1 cellular context compared by ENCODE assay signal in the genomic region with DNA sequence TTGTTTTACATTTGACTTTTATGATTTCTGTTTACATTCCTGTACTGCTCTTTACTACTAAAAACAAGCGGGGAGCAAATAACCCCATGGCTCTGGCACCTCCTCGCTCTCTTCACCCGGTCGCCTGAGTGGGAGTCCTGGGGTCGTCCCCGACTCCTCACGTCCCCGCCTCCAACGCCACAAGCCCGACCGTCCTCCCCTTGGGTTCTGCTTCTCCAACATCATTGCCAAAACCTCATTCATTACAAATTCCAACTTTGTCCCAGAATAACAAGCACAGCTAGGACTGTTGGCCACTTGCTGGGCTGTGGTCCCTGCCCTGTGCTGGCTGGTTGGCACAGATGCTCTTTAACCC.
TF ChIP-seq lines count a peak whose summit lies in the region.

No MANE protein-coding gene starts in this region.

TF ChIP-seq in HepG2, 621 proteins besides CTCF, POLR2A, EP300 and RAD21:
- TF ChIP-seq NR3C1 (CRISPR knock-in tag; IDR thresholded peaks at IDR 0.05) (no peak), ISX (CRISPR knock-in tag; conservative IDR thresholded peaks at IDR 0.05) (no peak), ARID2 (CRISPR knock-in tag; IDR thresholded peaks at IDR 0.05; ENCODE audit: borderline replicate concordance) (no peak), ZNF430 (CRISPR knock-in tag; IDR thresholded peaks at IDR 0.05) (no peak), ZNF317 (CRISPR knock-in tag; IDR thresholded peaks at IDR 0.05) (no peak), HNRNPK (IDR thresholded peaks at IDR 0.05; ENCODE audit: low read depth, low read length, poor library complexity, severe bottlenecking) (no peak), ZNF143 (CRISPR knock-in tag; IDR thresholded peaks at IDR 0.05) (no peak), NKX3-1 (CRISPR knock-in tag; IDR thresholded peaks at IDR 0.05) (no peak)
- TF ChIP-seq, protein P1, sequence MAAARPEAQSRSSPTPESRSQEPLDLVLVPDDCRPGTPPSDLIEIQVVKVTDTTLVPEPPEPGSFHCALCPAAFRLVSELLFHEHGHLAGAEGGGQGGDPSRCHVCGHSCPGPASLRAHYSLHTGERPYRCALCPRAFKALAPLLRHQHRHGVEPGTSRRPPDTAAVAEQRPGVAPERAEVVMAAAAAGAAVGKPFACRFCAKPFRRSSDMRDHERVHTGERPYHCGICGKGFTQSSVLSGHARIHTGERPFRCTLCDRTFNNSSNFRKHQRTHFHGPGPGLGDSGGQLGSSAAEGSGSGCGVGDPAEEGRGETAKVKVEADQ (CRISPR knock-in tag; IDR thresholded peaks at IDR 0.05; ENCODE audit: borderline replicate concordance) = no peak
- TF ChIP-seq, protein P2, sequence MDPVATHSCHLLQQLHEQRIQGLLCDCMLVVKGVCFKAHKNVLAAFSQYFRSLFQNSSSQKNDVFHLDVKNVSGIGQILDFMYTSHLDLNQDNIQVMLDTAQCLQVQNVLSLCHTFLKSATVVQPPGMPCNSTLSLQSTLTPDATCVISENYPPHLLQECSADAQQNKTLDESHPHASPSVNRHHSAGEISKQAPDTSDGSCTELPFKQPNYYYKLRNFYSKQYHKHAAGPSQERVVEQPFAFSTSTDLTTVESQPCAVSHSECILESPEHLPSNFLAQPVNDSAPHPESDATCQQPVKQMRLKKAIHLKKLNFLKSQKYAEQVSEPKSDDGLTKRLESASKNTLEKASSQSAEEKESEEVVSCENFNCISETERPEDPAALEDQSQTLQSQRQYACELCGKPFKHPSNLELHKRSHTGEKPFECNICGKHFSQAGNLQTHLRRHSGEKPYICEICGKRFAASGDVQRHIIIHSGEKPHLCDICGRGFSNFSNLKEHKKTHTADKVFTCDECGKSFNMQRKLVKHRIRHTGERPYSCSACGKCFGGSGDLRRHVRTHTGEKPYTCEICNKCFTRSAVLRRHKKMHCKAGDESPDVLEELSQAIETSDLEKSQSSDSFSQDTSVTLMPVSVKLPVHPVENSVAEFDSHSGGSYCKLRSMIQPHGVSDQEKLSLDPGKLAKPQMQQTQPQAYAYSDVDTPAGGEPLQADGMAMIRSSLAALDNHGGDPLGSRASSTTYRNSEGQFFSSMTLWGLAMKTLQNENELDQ (CRISPR knock-in tag; IDR thresholded peaks at IDR 0.05; ENCODE audit: borderline replicate concordance) = no peak
- TF ChIP-seq, protein P3, sequence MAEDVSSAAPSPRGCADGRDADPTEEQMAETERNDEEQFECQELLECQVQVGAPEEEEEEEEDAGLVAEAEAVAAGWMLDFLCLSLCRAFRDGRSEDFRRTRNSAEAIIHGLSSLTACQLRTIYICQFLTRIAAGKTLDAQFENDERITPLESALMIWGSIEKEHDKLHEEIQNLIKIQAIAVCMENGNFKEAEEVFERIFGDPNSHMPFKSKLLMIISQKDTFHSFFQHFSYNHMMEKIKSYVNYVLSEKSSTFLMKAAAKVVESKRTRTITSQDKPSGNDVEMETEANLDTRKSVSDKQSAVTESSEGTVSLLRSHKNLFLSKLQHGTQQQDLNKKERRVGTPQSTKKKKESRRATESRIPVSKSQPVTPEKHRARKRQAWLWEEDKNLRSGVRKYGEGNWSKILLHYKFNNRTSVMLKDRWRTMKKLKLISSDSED (CRISPR knock-in tag; IDR thresholded peaks at IDR 0.05) = no peak
- TF ChIP-seq, protein P4, sequence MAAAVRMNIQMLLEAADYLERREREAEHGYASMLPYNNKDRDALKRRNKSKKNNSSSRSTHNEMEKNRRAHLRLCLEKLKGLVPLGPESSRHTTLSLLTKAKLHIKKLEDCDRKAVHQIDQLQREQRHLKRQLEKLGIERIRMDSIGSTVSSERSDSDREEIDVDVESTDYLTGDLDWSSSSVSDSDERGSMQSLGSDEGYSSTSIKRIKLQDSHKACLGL (CRISPR knock-in tag; IDR thresholded peaks at IDR 0.05) = no peak
- TF ChIP-seq, protein P5, sequence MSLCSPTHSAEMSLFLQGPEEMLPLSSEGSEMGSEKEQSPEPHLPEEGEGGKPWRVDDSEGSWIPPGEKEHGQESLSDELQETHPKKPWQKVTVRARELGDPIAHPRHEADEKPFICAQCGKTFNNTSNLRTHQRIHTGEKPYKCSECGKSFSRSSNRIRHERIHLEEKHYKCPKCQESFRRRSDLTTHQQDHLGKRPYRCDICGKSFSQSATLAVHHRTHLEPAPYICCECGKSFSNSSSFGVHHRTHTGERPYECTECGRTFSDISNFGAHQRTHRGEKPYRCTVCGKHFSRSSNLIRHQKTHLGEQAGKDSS (CRISPR knock-in tag; IDR thresholded peaks at IDR 0.05; ENCODE audit: borderline replicate concordance, low read depth) = no peak
- TF ChIP-seq, protein P6, sequence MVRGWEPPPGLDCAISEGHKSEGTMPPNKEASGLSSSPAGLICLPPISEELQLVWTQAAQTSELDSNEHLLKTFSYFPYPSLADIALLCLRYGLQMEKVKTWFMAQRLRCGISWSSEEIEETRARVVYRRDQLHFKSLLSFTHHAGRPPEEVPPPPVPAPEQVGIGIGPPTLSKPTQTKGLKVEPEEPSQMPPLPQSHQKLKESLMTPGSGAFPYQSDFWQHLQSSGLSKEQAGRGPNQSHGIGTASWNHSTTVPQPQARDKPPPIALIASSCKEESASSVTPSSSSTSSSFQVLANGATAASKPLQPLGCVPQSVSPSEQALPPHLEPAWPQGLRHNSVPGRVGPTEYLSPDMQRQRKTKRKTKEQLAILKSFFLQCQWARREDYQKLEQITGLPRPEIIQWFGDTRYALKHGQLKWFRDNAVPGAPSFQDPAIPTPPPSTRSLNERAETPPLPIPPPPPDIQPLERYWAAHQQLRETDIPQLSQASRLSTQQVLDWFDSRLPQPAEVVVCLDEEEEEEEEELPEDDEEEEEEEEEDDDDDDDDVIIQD (CRISPR knock-in tag; IDR thresholded peaks at IDR 0.05; ENCODE audit: low read depth) = no peak
TF ChIP-seq in HepG2: peak in this region for 0.
